ENCODE assay signal across 1 cellular context in genomic region chr13:112532837-112533745, GRCh38.
TF ChIP-seq lines count a peak whose summit lies in the region.

No MANE protein-coding gene starts in this region.

TF ChIP-seq in H1, 55 proteins besides CTCF, POLR2A, EP300 and RAD21:
- TF ChIP-seq POU5F1 (IDR thresholded peaks at IDR 0.05; ENCODE audit: low read depth, low read length) (no peak), CHD2 (IDR thresholded peaks at IDR 0.05; ENCODE audit: low read length) (no peak), SIRT6 (IDR thresholded peaks at IDR 0.05; ENCODE audit: low read length) (no peak), PHF8 (conservative IDR thresholded peaks at IDR 0.05; ENCODE audit: low read depth, low read length) (no peak), JUN (IDR thresholded peaks at IDR 0.05; ENCODE audit: low read depth, low read length) (no peak), KDM5A (IDR thresholded peaks at IDR 0.05; ENCODE audit: low read length) (no peak), POLR2AphosphoS5 (IDR thresholded peaks at IDR 0.05; ENCODE audit: low read depth, low read length) (no peak), GTF2F1 (IDR thresholded peaks at IDR 0.05; ENCODE audit: borderline replicate concordance, low read depth, low read length) (no peak), KDM4A (IDR thresholded peaks at IDR 0.05; ENCODE audit: low read depth, low read length, severe bottlenecking) (no peak)
